ENCODE assay signal across 29 cellular contexts in the genomic region with DNA sequence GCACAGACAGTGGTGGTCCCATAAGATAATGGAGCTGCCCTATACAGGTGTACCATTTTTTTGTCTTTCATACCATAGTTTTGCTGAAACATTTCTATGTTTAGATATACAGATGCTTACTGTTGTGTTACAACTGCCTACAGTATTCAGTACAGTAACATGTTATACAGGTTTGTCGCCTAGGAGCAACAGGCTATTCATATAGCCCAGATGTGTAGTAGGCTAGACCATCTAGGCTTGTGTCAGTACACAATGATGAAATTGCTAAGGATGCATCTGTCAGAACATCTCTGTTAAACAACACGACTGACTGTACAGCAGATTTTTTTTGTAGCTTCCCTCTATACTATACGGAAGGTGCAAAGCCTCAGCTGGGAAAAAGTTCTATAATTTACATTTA. TPM values are rescaled to one million over a fixed set of nuclear protein-coding genes. Genes with fewer than 3 reads are reported as not detected.
DNase-seq lines count a peak whose midpoint lies in the region; ATAC-seq, FAIRE-seq and TF ChIP-seq lines count a peak whose summit lies in the region.
"Had no signal": no experiment of that assay in that cellular context is flagged by ENCODE, and none has a peak within 500 bp of the region (broad histone marks: within the 10 kb centered on the region; RNA-seq: fewer than 3 reads in every experiment).

No MANE protein-coding gene starts in this region.

- BruUV-seq in mammary epithelial cell (replicated peaks; lab: Mats Ljungman, UMichigan), result no TSS peak

- in situ Hi-C loops in mammary epithelial cell (cut with MboI; ENCODE audit: low sequenced_read_pairs in 2 of 2), result no loop called here

- H3K27me3 Mint-ChIP-seq in activated T-cell treated with anti-CD3 and anti-CD28 coated beads, Interleukin-2, amount 50 U/mL, for 4 hours (ENCODE audit: low read depth), result no peaks in the 10 kb centered on the region
- H3K27me3 Mint-ChIP-seq: CD8-positive, alpha-beta memory T cell; naive B cell; progenitor cell of endocrine pancreas had no signal

- H3K4me3 Mint-ChIP-seq in activated T-cell treated with anti-CD3 and anti-CD28 coated beads, Interleukin-2, amount 50 U/mL, for 4 hours, result no peak overlapping the region
- H3K4me3 Mint-ChIP-seq: activated naive CD4-positive, alpha-beta T cell treated with anti-CD3 and anti-CD28 coated beads for 36 hours; activated T-helper 1 cell treated with anti-CD3 and anti-CD28 coated beads, Interleukin-12 subunit alpha, Interleukin-12 subunit beta, Interleukin-2, Interleukin-4 antibody, amounts not matched to agents 30 ng/mL and 10 ng/mL and 1 ng/mL, durations not matched to agents 14 hours and 24 hours and 36 hours; CD8-positive, alpha-beta memory T cell; naive B cell had no signal

- H3K4me1 Mint-ChIP-seq in activated T-cell treated with anti-CD3 and anti-CD28 coated beads, Interleukin-2, amount 50 U/mL, for 4 hours (ENCODE audit: low read depth), result peaks cover 31% of the 10 kb centered on the region

- H3K4me1 ChIP-seq in Loucy (ENCODE audit: insufficient read depth, low read length, poor library complexity, severe bottlenecking) (peaks cover 9% of the 10 kb centered on the region), mammary epithelial cell (ENCODE audit: insufficient read depth, low read length) (peaks cover 35% of the 10 kb centered on the region), muscle layer of duodenum (ENCODE audit: control insufficient read depth in 1 of 2, insufficient read depth in 2 of 2, low read length in 2 of 2) (peaks cover 6 to 36% of the 10 kb centered on the region in 2 donors)

- H3K9me3 ChIP-seq in Loucy (ENCODE audit: insufficient read depth, low read depth, low read length) (no peaks in the 10 kb centered on the region), mammary epithelial cell (replicated peaks; ENCODE audit: insufficient read depth, low read length) (no peaks in the 10 kb centered on the region), muscle layer of duodenum (ENCODE audit: control insufficient read depth in 1 of 2, low read length in 2 of 2) (no peaks in the 10 kb centered on the region)
- H3K9me3 ChIP-seq: adrenal gland, left lung, neutrophil had no signal

- no peaks in the 10 kb centered on the region for H3K9me2 ChIP-seq in Loucy (replicated peaks; ENCODE audit: low read depth, low read length)

- H3K4me2 ChIP-seq in Loucy (ENCODE audit: low read depth, low read length, poor library complexity, severe bottlenecking), result peak overlapping the region; percentile 1
- H3K4me2 ChIP-seq in mammary epithelial cell (ENCODE audit: insufficient read depth, low read depth, low read length), result peak overlapping the region; percentile 4

- no peaks in the 10 kb centered on the region for H3K79me2 ChIP-seq in Loucy (ENCODE audit: insufficient read depth, low read length)
- peaks cover 27% of the 10 kb centered on the region for H3K79me2 ChIP-seq in mammary epithelial cell (ENCODE audit: insufficient read depth, low read length)

- no peak overlapping the region for H2AFZ ChIP-seq in Loucy (ENCODE audit: low read length)
- no peak overlapping the region for H2AFZ ChIP-seq in mammary epithelial cell (ENCODE audit: low read depth, low read length)

- no peaks in the 10 kb centered on the region for H3F3A ChIP-seq in Loucy (ENCODE audit: low read depth)

- H3K36me3 ChIP-seq in Loucy (ENCODE audit: insufficient read depth, low read length), result peaks cover 53% of the 10 kb centered on the region
- peaks cover 9% of the 10 kb centered on the region for H3K36me3 ChIP-seq in mammary epithelial cell (ENCODE audit: insufficient read depth, low read length)
- peaks cover 8 to 17% of the 10 kb centered on the region in 2 donors for H3K36me3 ChIP-seq in muscle layer of duodenum (ENCODE audit: control insufficient read depth in 1 of 2, insufficient read depth in 2 of 2, low read length in 2 of 2)

- no peak for TF ChIP-seq POLR2A in H54 (IDR thresholded peaks at IDR 0.05; ENCODE audit: low read depth, low read length)

- dilution Hi-C loops in mammary epithelial cell (cut with HindIII; ENCODE audit: low sequenced_read_pairs), result loop anchor here (5.0 kb wide), 1 partner anchor 65 kb away; the partner anchor contains the start of genes FAM216A and GPN3

- WGBS in mammary epithelial cell (ENCODE audit: low coverage, missing lambda C conversion rate), result 91% methylated on average over 3 of the region's 3 CpGs

- TF ChIP-seq CTCF in Loucy (conservative IDR thresholded peaks at IDR 0.05; ENCODE audit: low read length), result no peak
- TF ChIP-seq CTCF in mammary epithelial cell (conservative IDR thresholded peaks at IDR 0.05 in 1 of 2, IDR thresholded peaks at IDR 0.05 in 1 of 2; ENCODE audit: extremely low read depth in 1 of 2, insufficient read depth in 1 of 2, low read depth in 1 of 2, low read length in 2 of 2), result no peak

- peak; percentile 62 for FAIRE-seq in H54 (lab: Jason Lieb, UNC)
- FAIRE-seq: endometrium had no signal

- peak overlapping the region; percentile 52 for H3K27ac ChIP-seq in mammary epithelial cell (ENCODE audit: insufficient read depth, low read depth, low read length)
- peak overlapping the region; percentile 25 for H3K27ac ChIP-seq in muscle layer of duodenum (ENCODE audit: low read length)
- H3K27ac ChIP-seq: left lung, neutrophil had no signal

- H4K20me1 ChIP-seq in Loucy (ENCODE audit: insufficient read depth, low read length, poor library complexity, severe bottlenecking) (no peaks in the 10 kb centered on the region), mammary epithelial cell (ENCODE audit: insufficient read depth, low read length) (no peaks in the 10 kb centered on the region)

- no peak overlapping the region for H3K9ac ChIP-seq in Loucy (ENCODE audit: low read depth, low read length, poor library complexity, severe bottlenecking)
- no peak overlapping the region for H3K9ac ChIP-seq in mammary epithelial cell (ENCODE audit: insufficient read depth, low read length)

- CTCF ChIA-PET in mammary epithelial cell (lab: Charles Lee; ENCODE audit: low non-redundant PET), result interaction anchor here (0.5 kb wide), 1 partner anchor 742 kb away, joined by 10 read pairs; no protein-coding TSS in a partner anchor

- H3K9me3 Mint-ChIP-seq in activated T-cell treated with anti-CD3 and anti-CD28 coated beads, Interleukin-2, amount 50 U/mL, for 4 hours, result no peaks in the 10 kb centered on the region
- H3K9me3 Mint-ChIP-seq: activated naive CD4-positive, alpha-beta T cell treated with anti-CD3 and anti-CD28 coated beads for 36 hours; activated T-helper 1 cell treated with anti-CD3 and anti-CD28 coated beads, Interleukin-12 subunit alpha, Interleukin-12 subunit beta, Interleukin-2, Interleukin-4 antibody, amounts not matched to agents 30 ng/mL and 10 ng/mL and 1 ng/mL, durations not matched to agents 14 hours and 24 hours and 36 hours; CD8-positive, alpha-beta memory T cell had no signal

- H3K4me3 ChIP-seq in Loucy (ENCODE audit: low read length, poor library complexity, severe bottlenecking), result no peak overlapping the region
- H3K4me3 ChIP-seq in mammary epithelial cell (replicated peaks in 1 of 3; ENCODE audit: insufficient read depth in 1 of 3, low read depth in 2 of 3, low read length in 3 of 3), result no peak overlapping the region
- H3K4me3 ChIP-seq in muscle layer of duodenum (ENCODE audit: low read depth in 1 of 2, low read length in 2 of 2), result no peak overlapping the region
- H3K4me3 ChIP-seq: adrenal gland, dorsolateral prefrontal cortex, left lung had no signal

- H3K27me3 ChIP-seq in Loucy (ENCODE audit: insufficient read depth, low read length, poor library complexity, severe bottlenecking), result no peaks in the 10 kb centered on the region
- no peaks in the 10 kb centered on the region for H3K27me3 ChIP-seq in mammary epithelial cell (ENCODE audit: insufficient read depth, low read length)
- H3K27me3 ChIP-seq in muscle layer of duodenum (ENCODE audit: low read depth, low read length), result no peaks in the 10 kb centered on the region
- H3K27me3 ChIP-seq: adrenal gland, dorsolateral prefrontal cortex, left lung, neutrophil had no signal

- no peak for ATAC-seq in activated T-cell treated with anti-CD3 and anti-CD28 coated beads, Interleukin-2, amount 50 U/mL, for 4 hours
- ATAC-seq: HCT116, sciatic nerve had no signal

- H3K36me3 Mint-ChIP-seq in activated T-cell treated with anti-CD3 and anti-CD28 coated beads, Interleukin-2, amount 50 U/mL, for 4 hours (ENCODE audit: insufficient read depth), result peaks cover 44% of the 10 kb centered on the region

- intact Hi-C loops in mammary epithelial cell (cut with micrococcal nuclease), result no loop called here

- DNase-seq in H54 (ENCODE audit: insufficient read length, low spot score), result no peak
- no peak for DNase-seq in mammary epithelial cell
- DNase-seq in DMS153 treated with DMSO at 0.1 percent for 48 hours (lab: John Stamatoyannopoulos, UW; ENCODE audit: unreplicated experiment), result no peak
- DNase-seq in AG08396 (ENCODE audit: low spot score), result no peak
- DNase-seq in activated T-cell treated with anti-CD3 and anti-CD28 coated beads, Interleukin-2, amount 50 U/mL, for 4 hours, result no peak
- no peak for DNase-seq in AML-193 (lab: John Stamatoyannopoulos, UW)
- DNase-seq: activated CD4-positive, alpha-beta T cell treated with anti-CD3 and anti-CD28 coated beads, Interleukin-2, amount 50 U/mL, for 4 hours; activated CD8-positive, alpha-beta memory T cell treated with anti-CD3 and anti-CD28 coated beads, Interleukin-2, amount 50 U/mL, for 4 hours; activated naive CD4-positive, alpha-beta T cell treated with anti-CD3 and anti-CD28 coated beads for 36 hours; adrenal gland; CD8-positive, alpha-beta memory T cell; dorsolateral prefrontal cortex; islet precursor cell; left lung; naive B cell; NCI-H1105; NCI-H187; NCI-H2171; OCI-M1; stimulated activated CD4-positive, alpha-beta T cell treated with anti-CD3 and anti-CD28 coated beads, Interleukin-4, amount 100 ng/mL, for 1 hour; trophoblast cell had no signal

RNA-seq across cellular contexts. Expression of gene RAD9B, which starts 30.5 kb away (rescaled TPM):
- 1 to 10 TPM; 1.1 to 2.5 TPM for total RNA-seq in mammary epithelial cell
- 0.27 TPM for polyA plus RNA-seq in mammary epithelial cell
- polyA minus RNA-seq in mammary epithelial cell, result 0.57 TPM
- total RNA-seq in activated T-cell treated with anti-CD3 and anti-CD28 coated beads, Interleukin-2, amount 50 U/mL, for 4 hours, result under 1 TPM; 0.34 to 0.73 (median 0.51) TPM

RNA-seq across cellular contexts. Expression of gene VPS29, which starts 30.7 kb away (rescaled TPM):
- 100 to 1,000 TPM in 1 of 2 donors, 10 to 100 TPM in 1; 56.3 to 130 TPM for total RNA-seq in mammary epithelial cell
- 152 TPM for polyA plus RNA-seq in mammary epithelial cell
- 39.9 TPM for polyA minus RNA-seq in mammary epithelial cell
- total RNA-seq in activated T-cell treated with anti-CD3 and anti-CD28 coated beads, Interleukin-2, amount 50 U/mL, for 4 hours, result 10 to 100 TPM; 70.7 to 78.4 (median 76.1) TPM

RNA-seq across cellular contexts. Expression of gene PPTC7, which starts 50.5 kb away (rescaled TPM):
- 10 to 100 TPM; 17.7 to 26.5 TPM for total RNA-seq in mammary epithelial cell
- 18.2 TPM for polyA plus RNA-seq in mammary epithelial cell
- polyA minus RNA-seq in mammary epithelial cell, result 12.5 TPM
- 10 to 100 TPM; 74.2 to 76.4 (median 74.4) TPM for total RNA-seq in activated T-cell treated with anti-CD3 and anti-CD28 coated beads, Interleukin-2, amount 50 U/mL, for 4 hours
